In the genomic region with DNA sequence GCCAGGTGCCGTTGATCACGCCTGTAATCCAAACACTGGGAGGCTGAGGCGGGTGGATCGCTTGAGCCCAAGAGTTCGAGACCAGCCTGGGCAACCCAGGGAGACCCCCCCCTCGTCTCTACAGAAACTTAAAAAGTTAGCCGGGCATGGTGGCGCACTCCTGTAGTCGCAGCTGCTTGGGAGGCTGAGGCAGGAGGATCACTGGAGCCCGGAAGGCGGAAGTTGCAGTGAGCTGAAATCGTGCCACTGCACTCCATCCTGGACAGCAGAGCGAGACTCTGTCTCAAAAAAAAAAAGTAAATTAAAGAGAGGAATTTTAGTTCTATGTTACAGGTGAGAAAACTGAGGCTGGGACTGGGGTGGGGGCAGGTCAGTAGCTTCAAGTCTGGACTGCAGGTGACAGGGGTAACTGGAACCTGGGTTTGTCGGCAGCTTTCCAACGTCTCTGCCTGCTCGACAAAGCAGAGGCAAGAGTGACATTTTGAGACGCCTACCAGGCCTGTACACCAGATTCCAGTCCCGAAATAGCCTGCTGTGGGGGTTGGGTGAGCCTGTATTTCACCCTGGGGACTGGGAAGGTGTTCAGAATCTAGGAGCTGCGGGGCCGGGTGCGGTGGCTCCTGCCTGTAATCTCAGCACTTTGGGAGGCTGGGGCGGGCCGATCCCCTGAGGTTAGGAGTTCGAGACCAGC, we compare ENCODE assay signal across 8 cellular contexts. TPM values are rescaled to one million over a fixed set of nuclear protein-coding genes. Genes with fewer than 3 reads are reported as not detected.
DNase-seq lines count a peak whose midpoint lies in the region; ATAC-seq lines count a peak whose summit lies in the region.

No MANE protein-coding gene starts in this region.

- ATAC-seq in HG03460 (IDR thresholded peaks at IDR 0.05; ENCODE audit: unreplicated experiment) (no peak), HG02642 (IDR thresholded peaks at IDR 0.05; ENCODE audit: poor library complexity, unreplicated experiment) (no peak)

- H3K36me3 Mint-ChIP-seq in activated T-cell treated with anti-CD3 and anti-CD28 coated beads, Interleukin-2, amount 50 U/mL, for 24 hours (ENCODE audit: low read depth) = peaks cover 62% of the 10 kb centered on the region

- no peak for DNase-seq in activated T-cell treated with anti-CD3 and anti-CD28 coated beads, Interleukin-2, amount 50 U/mL, for 24 hours
- no peak for DNase-seq in activated T-cell treated with anti-CD3 and anti-CD28 coated beads, Interleukin-2, amount 50 U/mL, for 1 hour
- DNase-seq in mesendoderm = no peak
- DNase-seq in GOT3 (lab: John Stamatoyannopoulos, UW) = no peak

- peak overlapping the region; percentile 94 for H3K27ac Mint-ChIP-seq in activated T-cell treated with anti-CD3 and anti-CD28 coated beads, Interleukin-2, amount 50 U/mL, for 24 hours

- H3K4me1 Mint-ChIP-seq in activated T-cell treated with anti-CD3 and anti-CD28 coated beads, Interleukin-2, amount 50 U/mL, for 24 hours (ENCODE audit: low read depth) = peaks cover 30% of the 10 kb centered on the region

- H3K4me3 ChIP-seq in mesendoderm (ENCODE audit: low read length) (peak overlapping the region; percentile 96), urinary bladder (ENCODE audit: low read depth, low read length) (peak overlapping the region; percentile 91)

- H2BK5ac ChIP-seq in mesendoderm (ENCODE audit: low read length) = no peak overlapping the region

- peak overlapping the region; percentile 100 for H3K56ac ChIP-seq in mesendoderm (ENCODE audit: low read length)

- H3K18ac ChIP-seq in mesendoderm (ENCODE audit: low read length) = no peak overlapping the region

- H2BK120ac ChIP-seq in mesendoderm (ENCODE audit: low read depth, low read length) = no peak overlapping the region

- peaks cover 19% of the 10 kb centered on the region for H3K79me1 ChIP-seq in mesendoderm (ENCODE audit: low read length)

- H3K27me3 ChIP-seq in mesendoderm (ENCODE audit: insufficient read depth, low read length, poor library complexity) = no peaks in the 10 kb centered on the region

- no CpG with 5 or more reads among the region's 24 CpGs for WGBS in mesendoderm (ENCODE audit: extremely low coverage, insufficient coverage, low lambda C conversion rate)
- WGBS in urinary bladder = 41% methylated on average over 24 of the region's 24 CpGs

- H3K79me2 ChIP-seq in mesendoderm (ENCODE audit: control insufficient read depth, insufficient read depth, low read length) = peaks cover 32% of the 10 kb centered on the region

- H2AK5ac ChIP-seq in mesendoderm (ENCODE audit: low read length) = no peak overlapping the region

- no peak overlapping the region for H4K8ac ChIP-seq in mesendoderm (ENCODE audit: low read depth, low read length)

- H2BK15ac ChIP-seq in mesendoderm (replicated peaks; ENCODE audit: low read depth) = no peak overlapping the region

- H3K23ac ChIP-seq in mesendoderm (ENCODE audit: low read length) = no peak overlapping the region

- no peak overlapping the region for H4K5ac ChIP-seq in mesendoderm (ENCODE audit: low read length)

- peak overlapping the region; percentile 97 for H3K4me3 Mint-ChIP-seq in activated T-cell treated with anti-CD3 and anti-CD28 coated beads, Interleukin-2, amount 50 U/mL, for 24 hours

- no peaks in the 10 kb centered on the region for H3K4me1 ChIP-seq in mesendoderm (ENCODE audit: control insufficient read depth, low read depth, low read length)
- peaks cover 2% of the 10 kb centered on the region for H3K4me1 ChIP-seq in urinary bladder (ENCODE audit: insufficient read depth)

- H3K27ac ChIP-seq in cingulate gyrus (ENCODE audit: low read depth, low read length) (peak overlapping the region; percentile 100), mesendoderm (ENCODE audit: low read depth, low read length) (no peak overlapping the region), urinary bladder (ENCODE audit: low read depth) (peak overlapping the region; percentile 100)

- H3K27me3 Mint-ChIP-seq in activated T-cell treated with anti-CD3 and anti-CD28 coated beads, Interleukin-2, amount 50 U/mL, for 24 hours = no peaks in the 10 kb centered on the region

- H3K36me3 ChIP-seq in mesendoderm (ENCODE audit: control insufficient read depth, insufficient read depth, low read length) = peaks cover 18% of the 10 kb centered on the region
- H3K36me3 ChIP-seq in urinary bladder (ENCODE audit: insufficient read depth) = peaks cover 2% of the 10 kb centered on the region

- peak overlapping the region; percentile 95 for H3K4me2 ChIP-seq in mesendoderm (ENCODE audit: low read length)

- H3K4ac ChIP-seq in mesendoderm (ENCODE audit: low read depth, low read length) = no peak overlapping the region

- peak overlapping the region; percentile 99 for H3K9ac ChIP-seq in mesendoderm (ENCODE audit: low read length)

- no peaks in the 10 kb centered on the region for H3K9me3 Mint-ChIP-seq in activated T-cell treated with anti-CD3 and anti-CD28 coated beads, Interleukin-2, amount 50 U/mL, for 24 hours

RNA-seq across cellular contexts. Expression of gene SELENOW, which starts 1.2 kb away (rescaled TPM):
- 441 TPM for polyA plus RNA-seq in mesendoderm (2013, experiment 1 of 2)
- 434 TPM for polyA plus RNA-seq in mesendoderm (2013, experiment 2 of 2)
- total RNA-seq in urinary bladder = 186 TPM
- polyA plus RNA-seq in urinary bladder = 566 TPM

RNA-seq across cellular contexts. Expression of gene TPRX1, which starts 24.7 kb away (rescaled TPM):
- 0.03 TPM for polyA plus RNA-seq in mesendoderm (2013, experiment 1 of 2)
- 0.04 TPM for polyA plus RNA-seq in mesendoderm (2013, experiment 2 of 2)
- not detected for total RNA-seq in urinary bladder
- not detected for polyA plus RNA-seq in urinary bladder

RNA-seq across cellular contexts. Expression of gene NOP53, which starts 34.3 kb away (rescaled TPM):
- 291 TPM for polyA plus RNA-seq in mesendoderm (2013, experiment 1 of 2)
- 305 TPM for polyA plus RNA-seq in mesendoderm (2013, experiment 2 of 2)
- total RNA-seq in urinary bladder = 51.2 TPM
- 690 TPM for polyA plus RNA-seq in urinary bladder

RNA-seq across cellular contexts. Expression of gene CRX, which starts 42.1 kb away (rescaled TPM):
- polyA plus RNA-seq in mesendoderm (2013, experiment 1 of 2) = not detected
- 0.04 TPM for polyA plus RNA-seq in mesendoderm (2013, experiment 2 of 2)
- not detected for total RNA-seq in urinary bladder
- polyA plus RNA-seq in urinary bladder = not detected
